13 cellular contexts compared by ENCODE assay signal in genomic region chr10:77849039-77849664, GRCh38.
DNase-seq lines count a peak whose midpoint lies in the region; ATAC-seq and TF ChIP-seq lines count a peak whose summit lies in the region.
"Had no signal": no experiment of that assay in that cellular context is flagged by ENCODE, and none has a peak within 500 bp of the region (broad histone marks: within the 10 kb centered on the region; RNA-seq: fewer than 3 reads in every experiment).

No MANE protein-coding gene starts in this region.

- peak overlapping the region; percentile 53; the same call in 1 of the 2 replicates for H3K27ac Mint-ChIP-seq in WTC11
- H3K27ac Mint-ChIP-seq: activated T-cell treated with anti-CD3 and anti-CD28 coated beads, Interleukin-2, amount 50 U/mL, for 24 hours had no signal

- H3K4me1 Mint-ChIP-seq in WTC11, result peaks cover 64% of the 10 kb centered on the region
- H3K4me1 Mint-ChIP-seq: central memory CD8-positive, alpha-beta T cell had no signal

- peak; percentile 32 for DNase-seq in WTC11 (ENCODE audit: low spot score)
- DNase-seq in retina, result peak; percentile 33
- DNase-seq in UCSD-AML1 (lab: John Stamatoyannopoulos, UW; ENCODE audit: unreplicated experiment), result no peak
- no peak for DNase-seq in GM03348 (ENCODE audit: low spot score)
- DNase-seq: activated T-cell treated with anti-CD3 and anti-CD28 coated beads, Interleukin-2, amount 50 U/mL, for 24 hours; DMS 273 treated with DMSO at 0.1 percent for 48 hours; kidney; NCI-H1092; testis had no signal

- TF ChIP-seq CTCF in WTC11 (IDR thresholded peaks at IDR 0.05), result no peak

- CTCF ChIA-PET in WTC11 (lab: Charles Lee), result interaction anchor here (0.8 to 3.7 kb wide), 2 partner anchors 40 to 125 kb away, joined by 4 to 28 read pairs; no protein-coding TSS in a partner anchor

- no peak overlapping the region for H3K4me3 Mint-ChIP-seq in WTC11
- H3K4me3 Mint-ChIP-seq: activated T-cell treated with anti-CD3 and anti-CD28 coated beads, Interleukin-2, amount 50 U/mL, for 24 hours; central memory CD8-positive, alpha-beta T cell had no signal

- H3K27me3 Mint-ChIP-seq in WTC11 (ENCODE audit: low read depth), result no peaks in the 10 kb centered on the region
- H3K27me3 Mint-ChIP-seq: activated T-cell treated with anti-CD3 and anti-CD28 coated beads, Interleukin-2, amount 50 U/mL, for 24 hours; central memory CD8-positive, alpha-beta T cell had no signal

- H3K9me3 Mint-ChIP-seq in WTC11, result no peaks in the 10 kb centered on the region
- H3K9me3 Mint-ChIP-seq: activated T-cell treated with anti-CD3 and anti-CD28 coated beads, Interleukin-2, amount 50 U/mL, for 24 hours; central memory CD8-positive, alpha-beta T cell had no signal

- POLR2A ChIA-PET in WTC11 (lab: Charles Lee), result no interaction called here

- ATAC-seq in GM18508 (IDR thresholded peaks at IDR 0.05; ENCODE audit: insufficient read depth, unreplicated experiment) (peak; percentile 54), HG03432 (IDR thresholded peaks at IDR 0.05; ENCODE audit: unreplicated experiment) (peak; percentile 35), WTC11 (peak; percentile 5; the same call in 1 of the 2 replicates), HG03159 (IDR thresholded peaks at IDR 0.05; ENCODE audit: unreplicated experiment) (no peak)

- H3K36me3 Mint-ChIP-seq in WTC11, result peaks cover 34% of the 10 kb centered on the region

TF ChIP-seq in WTC11, 78 proteins besides CTCF, POLR2A, EP300 and RAD21:
- TF ChIP-seq ETV6 (CRISPR knock-in tag; IDR thresholded peaks at IDR 0.05) (no peak), SP1 (CRISPR knock-in tag; conservative IDR thresholded peaks at IDR 0.05) (no peak), GABPB1 (CRISPR knock-in tag; IDR thresholded peaks at IDR 0.05) (peak; percentile 55), NFYB (CRISPR knock-in tag; conservative IDR thresholded peaks at IDR 0.05; ENCODE audit: low read depth) (no peak), ZNF396 (CRISPR knock-in tag; IDR thresholded peaks at IDR 0.05; ENCODE audit: borderline replicate concordance) (no peak), ERG (CRISPR knock-in tag; IDR thresholded peaks at IDR 0.05) (no peak)

Comparison
In these comparisons a context has a peak if more than half of its experiments do, and no peak if none do; other contexts are left out.
1. DNase-seq: peak in WTC11 (single experiment) and retina (single experiment); none in UCSD-AML1 (single experiment) and GM03348 (single experiment).